Comparison of ENCODE assay signal across 20 cellular contexts in genomic region chr5:65816729-65817128, GRCh38.
DNase-seq lines count a peak whose midpoint lies in the region; ATAC-seq lines count a peak whose summit lies in the region.
"Had no signal": no experiment of that assay in that cellular context is flagged by ENCODE, and none has a peak within 500 bp of the region (broad histone marks: within the 10 kb centered on the region; RNA-seq: fewer than 3 reads in every experiment).

No MANE protein-coding gene starts in this region.

- POLR2A ChIA-PET in CD8-positive, alpha-beta memory T cell (lab: Charles Lee), result no interaction called here

- no peak overlapping the region for H2AFZ ChIP-seq in mesenchymal stem cell (ENCODE audit: low read depth, low read length)
- H2AFZ ChIP-seq: GM23338 had no signal

- WGBS in mesenchymal stem cell, result 94% methylated on average over 2 of the region's 2 CpGs

- H2BK12ac ChIP-seq in mesenchymal stem cell (ENCODE audit: low read length in 2 of 2), result no peak overlapping the region

- H3K9me3 Mint-ChIP-seq in CD8-positive, alpha-beta memory T cell, result no peaks in the 10 kb centered on the region
- H3K9me3 Mint-ChIP-seq: GM23338 had no signal

- no peak for ATAC-seq in HG03442 (IDR thresholded peaks at IDR 0.05; ENCODE audit: unreplicated experiment)
- ATAC-seq: GM23338 had no signal

- H3K27me3 ChIP-seq in mesenchymal stem cell (ENCODE audit: control insufficient read depth in 1 of 2, insufficient read depth in 1 of 2, low read length in 2 of 2), result no peaks in the 10 kb centered on the region
- H3K27me3 ChIP-seq in effector memory CD4-positive, alpha-beta T cell (replicated peaks; ENCODE audit: control insufficient read depth, insufficient read depth, low read length, poor library complexity, severe bottlenecking), result no peaks in the 10 kb centered on the region
- H3K27me3 ChIP-seq in CD8-positive, alpha-beta memory T cell (ENCODE audit: insufficient read depth, low read length, poor library complexity, severe bottlenecking), result no peaks in the 10 kb centered on the region

- H2BK120ac ChIP-seq in mesenchymal stem cell (ENCODE audit: low read depth, low read length), result no peak overlapping the region

- H3K4me3 Mint-ChIP-seq in CD8-positive, alpha-beta memory T cell, result no peak overlapping the region
- H3K4me3 Mint-ChIP-seq: GM23338 had no signal

- no peak overlapping the region for H3K4me3 ChIP-seq in mesenchymal stem cell (ENCODE audit: insufficient read depth in 1 of 2, low read depth in 1 of 2, low read length in 2 of 2)
- H3K4me3 ChIP-seq in effector memory CD4-positive, alpha-beta T cell (ENCODE audit: insufficient read depth, low read depth, low read length, poor library complexity, severe bottlenecking), result no peak overlapping the region
- H3K4me3 ChIP-seq in CD8-positive, alpha-beta memory T cell (ENCODE audit: low read length), result no peak overlapping the region
- H3K4me3 ChIP-seq: A549, GM23338, SK-N-MC had no signal

- no peak overlapping the region for H3K27ac Mint-ChIP-seq in CD8-positive, alpha-beta memory T cell
- H3K27ac Mint-ChIP-seq: GM23338 had no signal

- CTCF ChIA-PET in CD8-positive, alpha-beta memory T cell (lab: Charles Lee), result no interaction called here

- no peak overlapping the region for H2BK15ac ChIP-seq in mesenchymal stem cell (ENCODE audit: low read depth, poor library complexity, severe bottlenecking)

- H3K23ac ChIP-seq in mesenchymal stem cell (ENCODE audit: low read length in 2 of 2), result no peak overlapping the region

- no peak overlapping the region for H3K4ac ChIP-seq in mesenchymal stem cell (ENCODE audit: low read depth in 1 of 2, low read length in 2 of 2)

- H3K18ac ChIP-seq in mesenchymal stem cell (ENCODE audit: low read depth in 1 of 2, low read length in 2 of 2), result no peak overlapping the region

- H4K8ac ChIP-seq in mesenchymal stem cell (ENCODE audit: low read length), result no peak overlapping the region

- no peak overlapping the region for H2BK5ac ChIP-seq in mesenchymal stem cell (ENCODE audit: low read depth, low read length, poor library complexity, severe bottlenecking)

- peaks cover 0 to 44% of the 10 kb centered on the region in 2 experiments for H3K36me3 ChIP-seq in mesenchymal stem cell (ENCODE audit: control insufficient read depth in 1 of 2, insufficient read depth in 2 of 2, low read depth in 1 of 2, low read length in 2 of 2)
- no peaks in the 10 kb centered on the region for H3K36me3 ChIP-seq in effector memory CD4-positive, alpha-beta T cell (ENCODE audit: control insufficient read depth, insufficient read depth, low read length)
- no peaks in the 10 kb centered on the region for H3K36me3 ChIP-seq in CD8-positive, alpha-beta memory T cell (ENCODE audit: insufficient read depth, low read length)

- no peak overlapping the region for H4K91ac ChIP-seq in mesenchymal stem cell (ENCODE audit: low read length)

- DNase-seq in AML-193 (lab: John Stamatoyannopoulos, UW) (peak; percentile 11 to 22), MV-4-11 (lab: John Stamatoyannopoulos, UW) (peak; percentile 77), caudate nucleus (lab: John Stamatoyannopoulos, UW) (no peak), mesenchymal stem cell (peak; percentile 45), HUDEP-2 (lab: John Stamatoyannopoulos, UW; ENCODE audit: unreplicated experiment in 76 of 76) (no peak)
- no peak for DNase-seq in effector memory CD4-positive, alpha-beta T cell
- DNase-seq in CD8-positive, alpha-beta memory T cell, result no peak
- DNase-seq: Caco-2, DMS153, EL, Karpas-422, MM.1S, NCI-H1417 treated with DMSO at 0.1 percent for 48 hours, NCI-H1930, NCI-H748 treated with DMSO at 0.1 percent for 48 hours had no signal

- peaks cover 6% of the 10 kb centered on the region for H3K79me1 ChIP-seq in mesenchymal stem cell (replicated peaks; ENCODE audit: low read length, poor library complexity, severe bottlenecking)

- no peaks in the 10 kb centered on the region for H3K27me3 Mint-ChIP-seq in CD8-positive, alpha-beta memory T cell

- peaks cover 1 to 13% (median 6%) of the 10 kb centered on the region in 3 donors for H3K36me3 Mint-ChIP-seq in CD8-positive, alpha-beta memory T cell

- H2AK5ac ChIP-seq in mesenchymal stem cell (ENCODE audit: low read length, severe bottlenecking), result no peak overlapping the region

- H3K4me1 Mint-ChIP-seq in CD8-positive, alpha-beta memory T cell, result peaks cover 4 to 12% (median 12%) of the 10 kb centered on the region in 3 donors

- H3K4me1 ChIP-seq in mesenchymal stem cell (ENCODE audit: control insufficient read depth, insufficient read depth, low read depth, low read length), result no peaks in the 10 kb centered on the region
- no peaks in the 10 kb centered on the region for H3K4me1 ChIP-seq in effector memory CD4-positive, alpha-beta T cell (ENCODE audit: control insufficient read depth, insufficient read depth, low read length, poor library complexity, severe bottlenecking)
- peaks cover 10% of the 10 kb centered on the region for H3K4me1 ChIP-seq in CD8-positive, alpha-beta memory T cell (ENCODE audit: insufficient read depth, low read length)

- no peaks in the 10 kb centered on the region for H3K9me3 ChIP-seq in mesenchymal stem cell (ENCODE audit: control insufficient read depth, low read length)
- H3K9me3 ChIP-seq in effector memory CD4-positive, alpha-beta T cell (ENCODE audit: control insufficient read depth, low read length), result no peaks in the 10 kb centered on the region
- no peaks in the 10 kb centered on the region for H3K9me3 ChIP-seq in CD8-positive, alpha-beta memory T cell (ENCODE audit: low read length)
- H3K9me3 ChIP-seq: A549, Caco-2 had no signal

- H3K4me2 ChIP-seq in mesenchymal stem cell (ENCODE audit: low read length, poor library complexity, severe bottlenecking), result no peak overlapping the region
- H3K4me2 ChIP-seq: A549 had no signal

- H3K27ac ChIP-seq in caudate nucleus (ENCODE audit: low read depth, low read length), result peak overlapping the region; percentile 82
- H3K27ac ChIP-seq in mesenchymal stem cell (ENCODE audit: low read length, poor library complexity, severe bottlenecking), result no peak overlapping the region
- no peak overlapping the region for H3K27ac ChIP-seq in effector memory CD4-positive, alpha-beta T cell (ENCODE audit: insufficient read depth, low read length, poor library complexity, severe bottlenecking)
- H3K27ac ChIP-seq in CD8-positive, alpha-beta memory T cell (ENCODE audit: low read depth, low read length), result no peak overlapping the region
- H3K27ac ChIP-seq: A549, C4-2B, SK-N-MC had no signal

- H3K14ac ChIP-seq in mesenchymal stem cell (ENCODE audit: low read length in 2 of 2), result no peak overlapping the region

- H3K9ac ChIP-seq in mesenchymal stem cell (ENCODE audit: low read length), result no peak overlapping the region

Comparison
In these comparisons a context has a peak if more than half of its experiments do, and no peak if none do; other contexts are left out.
1. DNase-seq: peak in AML-193 (2 of 2), MV-4-11 (single experiment) and mesenchymal stem cell (single experiment); none in caudate nucleus (0 of 61), HUDEP-2 (0 of 76), effector memory CD4-positive, alpha-beta T cell (0 of 3) and CD8-positive, alpha-beta memory T cell (0 of 5).